In the genomic region with DNA sequence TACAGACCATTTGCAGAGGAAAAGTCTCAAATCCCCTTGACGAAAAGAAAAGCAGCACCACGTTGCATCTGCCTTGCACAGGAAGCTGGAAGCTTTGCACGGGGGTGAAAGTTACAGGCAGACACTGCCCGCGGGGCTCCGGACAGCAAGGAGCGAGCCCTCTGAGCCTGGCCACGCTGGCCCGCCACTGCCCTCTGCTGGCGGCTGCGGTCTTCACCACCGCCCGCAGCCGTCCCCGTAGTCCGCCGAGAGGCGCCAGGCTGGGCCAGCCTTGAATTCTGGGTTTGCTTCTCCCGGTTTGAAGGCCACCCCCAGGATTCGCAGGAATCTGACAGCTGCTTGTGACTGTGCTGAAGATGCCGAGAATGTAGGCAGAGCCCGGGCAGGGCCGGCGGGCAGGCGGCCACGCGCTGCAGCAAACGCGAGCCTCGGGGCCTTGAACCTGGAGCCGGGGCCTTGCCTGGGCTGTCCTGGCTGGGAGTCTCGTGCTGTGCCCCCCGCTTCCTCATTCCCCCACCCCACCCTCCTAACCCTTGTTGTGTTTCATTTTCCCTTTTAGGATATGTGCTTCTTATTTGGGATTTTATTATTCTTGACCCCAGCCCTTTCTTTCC, we compare ENCODE assay signal across 8 cellular contexts. TPM values are rescaled to one million over a fixed set of nuclear protein-coding genes. Genes with fewer than 3 reads are reported as not detected.
DNase-seq lines count a peak whose midpoint lies in the region; ATAC-seq, FAIRE-seq and TF ChIP-seq lines count a peak whose summit lies in the region.

No MANE protein-coding gene starts in this region.

- H3K27me3 ChIP-seq in GM06990 (replicated peaks; ENCODE audit: control insufficient read depth, insufficient read depth, low read length): peaks cover 6% of the 10 kb centered on the region

- ATAC-seq in activated B cell treated with CpG ODN at 0.5 μM for 24 hours (ENCODE audit: low read depth): peak; percentile 72

- peaks cover 52% of the 10 kb centered on the region for H3K27me3 Mint-ChIP-seq in activated B cell treated with CpG ODN at 0.5 μM for 24 hours

- peaks cover 5% of the 10 kb centered on the region for H3K4me1 Mint-ChIP-seq in activated B cell treated with CpG ODN at 0.5 μM for 24 hours

- no peaks in the 10 kb centered on the region for H3K9me3 Mint-ChIP-seq in activated B cell treated with CpG ODN at 0.5 μM for 24 hours

- DNase-seq in GM06990 (ENCODE audit: extremely low read depth, insufficient read length) (peak; percentile 72), H54 (ENCODE audit: insufficient read length, low spot score) (peak; percentile 65), LNCaP clone FGC (ENCODE audit: low read depth) (no peak), activated B cell treated with CpG ODN at 0.5 μM for 24 hours (peak; percentile 50), cerebellar cortex (ENCODE audit: low spot score) (peak; percentile 59), kidney tubule cell (ENCODE audit: low spot score) (peak; percentile 68), NCI-H774 (lab: John Stamatoyannopoulos, UW) (no peak)
- peak; percentile 53 for DNase-seq in stimulated activated CD4-positive, alpha-beta T cell treated with anti-CD3 and anti-CD28 coated beads, Interleukin-1b, Interleukin-23, amount 100 ng/mL, for 48 hours

- TF ChIP-seq CTCF in GM06990 (IDR thresholded peaks at IDR 0.05; ENCODE audit: insufficient read depth, low read length, poor library complexity, severe bottlenecking): peak; percentile 98
- TF ChIP-seq CTCF in LNCaP clone FGC (IDR thresholded peaks at IDR 0.05; ENCODE audit: control insufficient read depth, extremely low read depth, insufficient read depth): peak; percentile 96
- TF ChIP-seq CTCF in activated B cell treated with CpG ODN at 0.5 μM for 24 hours (IDR thresholded peaks at IDR 0.05): peak; percentile 47

- no peak overlapping the region for H3K27ac Mint-ChIP-seq in activated B cell treated with CpG ODN at 0.5 μM for 24 hours

- intact Hi-C loops in activated B cell treated with CpG ODN at 0.5 μM for 24 hours (cut with micrococcal nuclease): loop anchor here (1.0 to 10.0 kb wide), 2 partner anchors 328 to 386 kb away; no protein-coding TSS in a partner anchor

- CTCF ChIA-PET in activated B cell treated with CpG ODN at 0.5 μM for 24 hours (lab: Charles Lee): interaction anchor here (1.3 kb wide), 1 partner anchor 10 kb away, joined by 4 read pairs; no protein-coding TSS in a partner anchor

- H3K36me3 Mint-ChIP-seq in activated B cell treated with CpG ODN at 0.5 μM for 24 hours (ENCODE audit: low read depth): no peaks in the 10 kb centered on the region

- POLR2A ChIA-PET in activated B cell treated with CpG ODN at 0.5 μM for 24 hours (lab: Charles Lee): no interaction called here

- no peak for TF ChIP-seq POLR2A in H54 (IDR thresholded peaks at IDR 0.05; ENCODE audit: low read depth, low read length)

- H3K4me3 ChIP-seq in GM06990 (replicated peaks; ENCODE audit: low read depth, low read length): no peak overlapping the region
- no peak overlapping the region for H3K4me3 ChIP-seq in LNCaP clone FGC (ENCODE audit: low read depth, low read length)

- H3K4me3 Mint-ChIP-seq in activated B cell treated with CpG ODN at 0.5 μM for 24 hours: no peak overlapping the region

- FAIRE-seq in H54 (lab: Jason Lieb, UNC): no peak

- H3K36me3 ChIP-seq in GM06990 (ENCODE audit: control insufficient read depth, insufficient read depth, low read length): no peaks in the 10 kb centered on the region

RNA-seq across cellular contexts. Expression of a gene that starts 49.2 kb away (rescaled TPM):
- total RNA-seq in activated B cell treated with CpG ODN at 0.5 μM for 24 hours: not detected in 2 replicates

Comparison
In these comparisons a context has a peak if more than half of its experiments do, and no peak if none do; other contexts are left out.
1. DNase-seq: peak in GM06990 (single experiment), H54 (single experiment), activated B cell treated with CpG ODN at 0.5 μM for 24 hours (single experiment), cerebellar cortex (single experiment), kidney tubule cell (single experiment) and stimulated activated CD4-positive, alpha-beta T cell treated with anti-CD3 and anti-CD28 coated beads, Interleukin-1b, Interleukin-23, amount 100 ng/mL, for 48 hours (single experiment); none in LNCaP clone FGC (single experiment) and NCI-H774 (single experiment).
2. CTCF ChIP-seq: peak in every context shown above with its lines; median percentile 98 in GM06990; 96 in LNCaP clone FGC; 47 in activated B cell treated with CpG ODN at 0.5 μM for 24 hours.